ENCODE assay signal across 8 cellular contexts in the genomic region with DNA sequence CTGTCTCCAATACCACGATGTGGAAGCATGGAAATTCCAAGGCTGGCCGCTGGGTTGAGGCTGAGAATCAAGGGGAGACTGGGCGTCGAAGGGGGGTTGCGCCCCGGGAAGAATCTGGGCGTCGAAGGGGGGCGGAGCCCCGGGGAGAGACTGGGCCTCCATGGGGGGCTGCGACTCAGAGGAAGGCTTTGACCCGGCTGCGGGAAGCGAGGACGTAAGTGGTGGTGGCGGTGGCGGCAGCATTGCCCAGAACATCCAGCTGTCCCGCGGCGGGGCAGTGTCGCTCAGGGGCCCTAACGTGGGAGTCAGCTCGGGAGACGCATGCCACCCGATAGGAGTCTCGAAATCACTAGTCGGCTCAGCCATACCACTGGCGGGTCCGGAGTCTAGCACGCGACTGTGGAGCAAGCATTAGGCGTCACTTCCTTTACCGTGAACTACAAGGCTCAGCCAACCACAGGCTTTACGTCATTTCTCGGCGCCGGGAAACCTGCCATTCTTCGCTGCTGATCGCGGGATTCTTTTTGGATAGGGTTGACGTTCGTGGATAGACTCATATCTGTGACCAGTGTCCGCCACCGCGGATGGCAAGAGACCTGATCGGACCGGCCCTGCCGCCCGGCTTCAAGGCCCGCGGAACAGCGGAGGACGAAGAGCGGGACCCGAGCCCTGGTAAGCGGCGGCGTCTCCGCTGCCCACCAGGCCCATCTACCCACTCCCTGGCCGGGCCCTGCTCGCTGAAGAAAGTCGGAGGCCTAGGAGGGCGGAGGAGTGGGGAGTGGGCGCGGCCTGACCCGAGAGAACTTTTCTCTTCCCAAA. TPM values are rescaled to one million over a fixed set of nuclear protein-coding genes. Genes with fewer than 3 reads are reported as not detected.
DNase-seq lines count a peak whose midpoint lies in the region; ATAC-seq and TF ChIP-seq lines count a peak whose summit lies in the region.

A gene with protein sequence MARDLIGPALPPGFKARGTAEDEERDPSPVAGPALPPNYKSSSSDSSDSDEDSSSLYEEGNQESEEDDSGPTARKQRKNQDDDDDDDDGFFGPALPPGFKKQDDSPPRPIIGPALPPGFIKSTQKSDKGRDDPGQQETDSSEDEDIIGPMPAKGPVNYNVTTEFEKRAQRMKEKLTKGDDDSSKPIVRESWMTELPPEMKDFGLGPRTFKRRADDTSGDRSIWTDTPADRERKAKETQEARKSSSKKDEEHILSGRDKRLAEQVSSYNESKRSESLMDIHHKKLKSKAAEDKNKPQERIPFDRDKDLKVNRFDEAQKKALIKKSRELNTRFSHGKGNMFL (plus strand): TSS at position 468 of the 819 bp plus-strand sequence. CDS start 117 bp downstream, at position 585.
A gene (minus strand): TSS at position 401 of the 819 bp plus-strand sequence. CDS start 35 bp downstream, at position 366.

- peak within 1 kb of the TSS; percentile 92 for H3K9ac ChIP-seq in SK-N-SH

- POLR2A ChIA-PET in SK-N-SH (lab: Yijun Ruan, JAX) = no interaction called here

- no peaks in the 10 kb centered on the region for H3K9me3 ChIP-seq in SK-N-SH
- no peaks in the 10 kb centered on the region for H3K9me3 ChIP-seq in osteoblast (ENCODE audit: low read depth, low read length)
- H3K9me3 ChIP-seq in thymus (ENCODE audit: control insufficient read depth) = no peaks in the 10 kb centered on the region

- WGBS in SK-N-SH (ENCODE audit: low lambda C conversion rate) = under 1% methylated on average over 47 of the region's 66 CpGs
- WGBS in thymus = under 1% methylated on average over 66 of the region's 66 CpGs

- peaks cover 22 to 28% of the 10 kb centered on the region in 2 donors for H3K36me3 Mint-ChIP-seq in activated naive CD4-positive, alpha-beta T cell treated with anti-CD3 and anti-CD28 coated beads, Interleukin-2, amount 50 U/mL, for 72 hours

- peaks cover 0 to 15% of the 10 kb centered on the region in 2 experiments; a peak in 3 of 4 replicates for H3K4me1 ChIP-seq in SK-N-SH (ENCODE audit: control insufficient read depth in 1 of 2, insufficient read depth in 2 of 2, low read depth in 1 of 2, low read length in 1 of 2)
- peaks cover 22% of the 10 kb centered on the region for H3K4me1 ChIP-seq in osteoblast (ENCODE audit: insufficient read depth, low read length)
- H3K4me1 ChIP-seq in thymus (ENCODE audit: control insufficient read depth, insufficient read depth, low read length) = peaks cover 15% of the 10 kb centered on the region

- H3K4me2 ChIP-seq in SK-N-SH (peak within 1 kb of the TSS; percentile 96), osteoblast (ENCODE audit: insufficient read depth, low read length) (peak within 1 kb of the TSS; percentile 90)

- H2AFZ ChIP-seq in SK-N-SH (ENCODE audit: low read depth) (peak within 1 kb of the TSS; percentile 79), osteoblast (ENCODE audit: low read length) (peak within 1 kb of the TSS; percentile 96)

- H3K27me3 ChIP-seq in SK-N-SH (ENCODE audit: insufficient read depth) = no peaks in the 10 kb centered on the region
- no peaks in the 10 kb centered on the region for H3K27me3 ChIP-seq in osteoblast (ENCODE audit: insufficient read depth, low read length)
- no peaks in the 10 kb centered on the region for H3K27me3 ChIP-seq in thymus (ENCODE audit: control insufficient read depth, insufficient read depth)

- peak within 1 kb of the TSS; percentile 69 to 83 for H3K27ac ChIP-seq in SK-N-SH (ENCODE audit: low read depth in 2 of 2, low read length in 1 of 2)
- peak within 1 kb of the TSS; percentile 96 for H3K27ac ChIP-seq in osteoblast (ENCODE audit: low read depth, low read length)
- H3K27ac ChIP-seq in thymus (ENCODE audit: low read depth) = peak within 1 kb of the TSS; percentile 74

- DNase-seq in NB4 (ENCODE audit: low read depth) (peak; percentile 96), SK-N-SH (peak; percentile 94), head of caudate nucleus (peak; percentile 92 to 98 (median 96)), osteoblast (ENCODE audit: insufficient read length, low spot score, missing footprints) (peak; percentile 98)
- DNase-seq in activated naive CD4-positive, alpha-beta T cell treated with anti-CD3 and anti-CD28 coated beads, Interleukin-2, amount 50 U/mL, for 72 hours (ENCODE audit: low spot score in 2 of 2) = peak; percentile 87 to 93

- H3K9me2 ChIP-seq in SK-N-SH = no peaks in the 10 kb centered on the region

- H3K9me3 Mint-ChIP-seq in activated naive CD4-positive, alpha-beta T cell treated with anti-CD3 and anti-CD28 coated beads, Interleukin-2, amount 50 U/mL, for 72 hours = no peaks in the 10 kb centered on the region

- ATAC-seq in HG02571 (IDR thresholded peaks at IDR 0.05; ENCODE audit: unreplicated experiment) = peak; percentile 97
- peak; percentile 99 to 100 for ATAC-seq in activated naive CD4-positive, alpha-beta T cell treated with anti-CD3 and anti-CD28 coated beads, Interleukin-2, amount 50 U/mL, for 72 hours

- TF ChIP-seq EP300 in SK-N-SH (IDR thresholded peaks at IDR 0.05; ENCODE audit: borderline replicate concordance in 1 of 2, low read depth in 1 of 2, low read length in 1 of 2) = no peak

- H3F3A ChIP-seq in SK-N-SH (replicated peaks; ENCODE audit: insufficient read depth) = no peaks in the 10 kb centered on the region

- TF ChIP-seq POLR2A in NB4 (IDR thresholded peaks at IDR 0.05; ENCODE audit: extremely low read depth, insufficient read length) = peak; percentile 84

- peaks cover 8 to 11% of the 10 kb centered on the region in 2 experiments for H3K36me3 ChIP-seq in SK-N-SH (replicated peaks in 1 of 2; ENCODE audit: control insufficient read depth in 1 of 2, insufficient read depth in 2 of 2, low read length in 1 of 2)
- no peaks in the 10 kb centered on the region for H3K36me3 ChIP-seq in osteoblast (ENCODE audit: insufficient read depth, low read length)
- H3K36me3 ChIP-seq in thymus (ENCODE audit: control insufficient read depth, insufficient read depth) = no peaks in the 10 kb centered on the region

- intact Hi-C loops in head of caudate nucleus (cut with DNase I) = no loop called here

- TF ChIP-seq RAD21 in SK-N-SH (IDR thresholded peaks at IDR 0.05; ENCODE audit: low read length) = no peak

- no peak for TF ChIP-seq CTCF in NB4 (IDR thresholded peaks at IDR 0.05; ENCODE audit: low read depth, low read length)
- 0 out of 2 replicates have a peak, but pooled peaks have one; percentile 10 for TF ChIP-seq CTCF in SK-N-SH (IDR thresholded peaks at IDR 0.05)
- TF ChIP-seq CTCF in osteoblast (IDR thresholded peaks at IDR 0.05; ENCODE audit: extremely low read depth, low read depth, low read length) = no peak

- H4K20me1 ChIP-seq in SK-N-SH (ENCODE audit: insufficient read depth) (no peaks in the 10 kb centered on the region; the same call in 1 of the 2 replicates), osteoblast (ENCODE audit: insufficient read depth, low read length) (peaks cover 13% of the 10 kb centered on the region)

- CTCF ChIA-PET in SK-N-SH (lab: Yijun Ruan, JAX) = interaction anchor here (0.6 to 1.8 kb wide), 3 partner anchors 16 to 38 kb away, joined by 3 to 6 read pairs (median 6); no protein-coding TSS in a partner anchor

- H3K4me3 ChIP-seq in GM08714 (ENCODE audit: low read length) (peak within 1 kb of the TSS; percentile 80), NB4 (ENCODE audit: low read depth, low read length) (peak within 1 kb of the TSS; percentile 94), SK-N-SH (ENCODE audit: low read depth in 2 of 2, low read length in 1 of 2) (peak within 1 kb of the TSS; percentile 89 to 97), osteoblast (ENCODE audit: insufficient read depth, low read length) (peak within 1 kb of the TSS; percentile 99), thymus (ENCODE audit: low read length) (peak within 1 kb of the TSS; percentile 91)

- H3K79me2 ChIP-seq in SK-N-SH (ENCODE audit: insufficient read depth) (peaks cover 98% of the 10 kb centered on the region), osteoblast (ENCODE audit: insufficient read depth, low read length) (peaks cover 89% of the 10 kb centered on the region)

- peak within 1 kb of the TSS; percentile 98 to 99 for H3K27ac Mint-ChIP-seq in activated naive CD4-positive, alpha-beta T cell treated with anti-CD3 and anti-CD28 coated beads, Interleukin-2, amount 50 U/mL, for 72 hours

TF ChIP-seq in SK-N-SH, 30 proteins besides CTCF, POLR2A, EP300 and RAD21 (continues in another document):
- TF ChIP-seq FOXM1 (IDR thresholded peaks at IDR 0.05; ENCODE audit: low read depth) (no peak), NFIC (IDR thresholded peaks at IDR 0.05; ENCODE audit: borderline replicate concordance) (no peak), SMC3 (IDR thresholded peaks at IDR 0.05; ENCODE audit: low read depth, low read length) (no peak)
- TF ChIP-seq, protein P1, sequence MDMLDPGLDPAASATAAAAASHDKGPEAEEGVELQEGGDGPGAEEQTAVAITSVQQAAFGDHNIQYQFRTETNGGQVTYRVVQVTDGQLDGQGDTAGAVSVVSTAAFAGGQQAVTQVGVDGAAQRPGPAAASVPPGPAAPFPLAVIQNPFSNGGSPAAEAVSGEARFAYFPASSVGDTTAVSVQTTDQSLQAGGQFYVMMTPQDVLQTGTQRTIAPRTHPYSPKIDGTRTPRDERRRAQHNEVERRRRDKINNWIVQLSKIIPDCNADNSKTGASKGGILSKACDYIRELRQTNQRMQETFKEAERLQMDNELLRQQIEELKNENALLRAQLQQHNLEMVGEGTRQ (IDR thresholded peaks at IDR 0.05; ENCODE audit: borderline replicate concordance, low read depth, low read length) = no peak
- TF ChIP-seq, protein P2, sequence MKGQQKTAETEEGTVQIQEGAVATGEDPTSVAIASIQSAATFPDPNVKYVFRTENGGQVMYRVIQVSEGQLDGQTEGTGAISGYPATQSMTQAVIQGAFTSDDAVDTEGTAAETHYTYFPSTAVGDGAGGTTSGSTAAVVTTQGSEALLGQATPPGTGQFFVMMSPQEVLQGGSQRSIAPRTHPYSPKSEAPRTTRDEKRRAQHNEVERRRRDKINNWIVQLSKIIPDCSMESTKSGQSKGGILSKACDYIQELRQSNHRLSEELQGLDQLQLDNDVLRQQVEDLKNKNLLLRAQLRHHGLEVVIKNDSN (IDR thresholded peaks at IDR 0.05; ENCODE audit: borderline replicate concordance, low read depth) = no peak

RNA-seq across cellular contexts. Expression of the first gene that starts in this region (rescaled TPM):
- polyA plus RNA-seq in SK-N-SH (2012; rRNA removed) (11.7 and 16.6 TPM in 2 replicates), thymus (18.2 TPM)
- polyA plus RNA-seq in SK-N-SH (2012; cell fraction: cytosol; rRNA removed) = 16.4 and 18.1 TPM in 2 replicates
- 25.3 and 39.5 TPM in 2 replicates for polyA plus RNA-seq in SK-N-SH (2012; cell fraction: nucleus; rRNA removed)
- 10 to 100 TPM; 24.9 to 32.9 TPM for total RNA-seq in activated naive CD4-positive, alpha-beta T cell treated with anti-CD3 and anti-CD28 coated beads, Interleukin-2, amount 50 U/mL, for 72 hours
- total RNA-seq in osteoblast = 23.3 and 25.0 TPM in 2 replicates

RNA-seq across cellular contexts. Expression of the second gene that starts in this region (rescaled TPM):
- 1.8 and 1.9 TPM in 2 replicates for polyA plus RNA-seq in SK-N-SH (2012; rRNA removed)
- 3.7 and 4.4 TPM in 2 replicates for polyA plus RNA-seq in SK-N-SH (2012; cell fraction: cytosol; rRNA removed)
- 1.7 and 2.4 TPM in 2 replicates for polyA plus RNA-seq in SK-N-SH (2012; cell fraction: nucleus; rRNA removed)
- 1 to 10 TPM; 6.6 to 8.1 TPM for total RNA-seq in activated naive CD4-positive, alpha-beta T cell treated with anti-CD3 and anti-CD28 coated beads, Interleukin-2, amount 50 U/mL, for 72 hours
- 2.4 and 3.3 TPM in 2 replicates for total RNA-seq in osteoblast
- polyA plus RNA-seq in thymus = 4.1 TPM

Comparison
In these comparisons a context has a peak if more than half of its experiments do, and no peak if none do; other contexts are left out.
1. Peak in every context shown above with its lines: DNase-seq, ATAC-seq, H3K4me3 ChIP-seq and H3K27ac ChIP-seq.